In the genomic region with DNA sequence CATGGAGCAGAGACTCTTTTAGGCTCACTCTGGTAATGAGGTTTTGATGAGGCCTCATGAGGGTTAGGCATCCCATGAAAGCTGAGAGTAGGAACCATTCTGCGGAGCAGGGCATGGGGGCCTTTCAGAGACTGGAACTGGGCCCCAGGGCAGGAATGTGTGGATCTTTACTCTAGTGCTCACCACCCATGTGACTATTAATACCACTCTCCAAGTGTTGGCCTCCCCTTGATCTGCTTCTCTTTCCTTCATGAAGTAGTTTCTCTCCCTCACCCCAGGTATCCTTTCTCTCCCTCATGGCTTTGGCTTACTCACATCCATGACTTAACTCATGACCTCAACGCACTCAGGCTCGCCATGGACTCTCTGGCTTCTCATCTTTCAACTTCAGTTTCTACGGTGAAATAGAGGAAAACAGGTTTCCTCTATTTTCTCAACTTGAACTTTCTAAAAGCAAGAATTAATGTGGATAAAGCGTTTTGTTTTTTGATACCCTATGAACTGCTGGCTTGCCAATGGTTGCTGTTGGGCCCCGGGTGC, we compare ENCODE assay signal across 20 cellular contexts.
"Had no signal": no experiment of that assay in that cellular context is flagged by ENCODE, and none has a peak within 500 bp of the region (broad histone marks: within the 10 kb centered on the region; RNA-seq: fewer than 3 reads in every experiment).

No MANE protein-coding gene starts in this region.

- H3K36me3 Mint-ChIP-seq: activated naive CD4-positive, alpha-beta T cell treated with anti-CD3 and anti-CD28 coated beads, Interleukin-2, amount 50 U/mL, for 24 hours; immature natural killer cell had no signal

- H3K27me3 Mint-ChIP-seq: activated naive CD4-positive, alpha-beta T cell treated with anti-CD3 and anti-CD28 coated beads, Interleukin-2, amount 50 U/mL, for 24 hours; stimulated activated naive CD8-positive, alpha-beta T cell treated with anti-CD3 and anti-CD28 coated beads, Interleukin-15, amount 100 ng/mL, for 72 hours had no signal

- H3K27me3 ChIP-seq: ascending aorta, heart right ventricle, testis had no signal

- DNase-seq: activated CD4-positive, alpha-beta T cell treated with anti-CD3 and anti-CD28 coated beads, Interleukin-2, amount 10 ng/mL, durations not matched to agents 24 days and 14 days; activated CD4-positive, CD25-positive, alpha-beta regulatory T cell; activated CD8-positive, alpha-beta T cell treated with anti-CD3 and anti-CD28 coated beads for 36 hours; activated T-cell treated with anti-CD3 and anti-CD28 coated beads, Interleukin-2, amount 50 U/mL, for 24 hours; cortex of kidney; effector CD4-positive, alpha-beta T cell; heart right ventricle; immature natural killer cell; kidney glomerular epithelial cell; left ventricle myocardium superior; occipital lobe; psoas muscle; right cardiac atrium; stimulated activated CD4-positive, alpha-beta T cell treated with anti-CD3 and anti-CD28 coated beads, Interleukin-2, amount 100 ng/mL, for 24 hours; stimulated activated naive CD8-positive, alpha-beta T cell treated with anti-CD3 and anti-CD28 coated beads, Interleukin-15, amount 100 ng/mL, for 72 hours; testis had no signal

- H3K4me3 ChIP-seq: ascending aorta, heart right ventricle, psoas muscle, testis had no signal

- H3K27ac ChIP-seq: ascending aorta, heart right ventricle, psoas muscle, testis had no signal

- H3K4me1 ChIP-seq: psoas muscle, testis had no signal

- ATAC-seq: activated CD8-positive, alpha-beta T cell treated with anti-CD3 and anti-CD28 coated beads for 36 hours; esophagus mucosa; heart right ventricle; left ventricle myocardium superior; psoas muscle; right cardiac atrium; stimulated activated naive CD8-positive, alpha-beta T cell treated with anti-CD3 and anti-CD28 coated beads, Interleukin-15, amount 100 ng/mL, for 72 hours had no signal

- H3K36me3 ChIP-seq: ascending aorta, heart right ventricle had no signal

- H3K9me3 ChIP-seq: ascending aorta, heart right ventricle, psoas muscle, testis had no signal

- H3K4me3 Mint-ChIP-seq: activated CD4-positive, alpha-beta T cell treated with anti-CD3 and anti-CD28 coated beads, Interleukin-2, amount 10 ng/mL, durations not matched to agents 24 days and 14 days; activated CD8-positive, alpha-beta T cell treated with anti-CD3 and anti-CD28 coated beads for 36 hours; activated naive CD4-positive, alpha-beta T cell treated with anti-CD3 and anti-CD28 coated beads, Interleukin-2, amount 50 U/mL, for 24 hours; activated T-cell treated with anti-CD3 and anti-CD28 coated beads, Interleukin-2, amount 50 U/mL, for 24 hours; immature natural killer cell; stimulated activated naive CD8-positive, alpha-beta T cell treated with anti-CD3 and anti-CD28 coated beads, Interleukin-15, amount 100 ng/mL, for 72 hours; T-helper 2 cell treated with Interferon-gamma antibody and Interleukin-4, amounts not matched to agents 5 μg/mL and 100 μg/mL, for 36 hours had no signal

- H3K27ac Mint-ChIP-seq: activated CD4-positive, alpha-beta T cell treated with anti-CD3 and anti-CD28 coated beads, Interleukin-2, amount 10 ng/mL, durations not matched to agents 24 days and 14 days; activated CD8-positive, alpha-beta T cell treated with anti-CD3 and anti-CD28 coated beads for 36 hours; activated naive CD4-positive, alpha-beta T cell treated with anti-CD3 and anti-CD28 coated beads, Interleukin-2, amount 50 U/mL, for 24 hours; activated T-cell treated with anti-CD3 and anti-CD28 coated beads, Interleukin-2, amount 50 U/mL, for 24 hours; immature natural killer cell; stimulated activated naive CD8-positive, alpha-beta T cell treated with anti-CD3 and anti-CD28 coated beads, Interleukin-15, amount 100 ng/mL, for 72 hours; T-helper 2 cell treated with Interferon-gamma antibody and Interleukin-4, amounts not matched to agents 5 μg/mL and 100 μg/mL, for 36 hours had no signal

- H3K9me3 Mint-ChIP-seq: activated CD4-positive, alpha-beta T cell treated with anti-CD3 and anti-CD28 coated beads, Interleukin-2, amount 10 ng/mL, durations not matched to agents 24 days and 14 days; activated CD8-positive, alpha-beta T cell treated with anti-CD3 and anti-CD28 coated beads for 36 hours; activated naive CD4-positive, alpha-beta T cell treated with anti-CD3 and anti-CD28 coated beads, Interleukin-2, amount 50 U/mL, for 24 hours; activated T-cell treated with anti-CD3 and anti-CD28 coated beads, Interleukin-2, amount 50 U/mL, for 24 hours; immature natural killer cell; stimulated activated naive CD8-positive, alpha-beta T cell treated with anti-CD3 and anti-CD28 coated beads, Interleukin-15, amount 100 ng/mL, for 72 hours; T-helper 2 cell treated with Interferon-gamma antibody and Interleukin-4, amounts not matched to agents 5 μg/mL and 100 μg/mL, for 36 hours had no signal
